21 cellular contexts compared by ENCODE assay signal in the genomic region with DNA sequence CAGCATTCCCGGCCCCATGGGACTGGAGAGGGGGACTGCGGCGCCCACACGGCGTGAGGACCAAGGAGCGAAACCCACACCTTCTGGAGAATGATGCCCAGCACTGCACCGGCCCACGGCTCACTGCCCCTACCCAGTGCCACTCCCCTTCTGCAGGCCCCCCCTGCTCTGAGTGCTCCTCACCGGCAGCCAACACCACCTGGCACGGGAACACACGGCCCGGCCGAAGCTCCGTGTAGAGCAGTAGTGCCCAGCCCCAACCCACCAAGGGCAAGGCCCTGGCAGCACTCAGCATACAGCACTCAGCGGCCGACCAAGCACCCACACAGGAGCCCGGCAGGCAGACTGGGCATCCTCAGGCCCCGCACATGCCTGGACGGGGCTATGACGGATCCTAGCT. TPM values are rescaled to one million over a fixed set of nuclear protein-coding genes. Genes with fewer than 3 reads are reported as not detected.
A peak's percentile ranks its signal among the peaks of the same experiment; 100 is the strongest.
DNase-seq lines count a peak whose midpoint lies in the region; ATAC-seq, FAIRE-seq and TF ChIP-seq lines count a peak whose summit lies in the region.
"Had no signal": no experiment of that assay in that cellular context is flagged by ENCODE, and none has a peak within 500 bp of the region (broad histone marks: within the 10 kb centered on the region; RNA-seq: fewer than 3 reads in every experiment).

No MANE protein-coding gene starts in this region.

- FAIRE-seq in pancreas (lab: Jason Lieb, UNC) = no peak
- FAIRE-seq: GM12891 had no signal

- TF ChIP-seq CTCF in right atrium auricular region (IDR thresholded peaks at IDR 0.05) = no peak
- no peak for TF ChIP-seq CTCF in pancreas (IDR thresholded peaks at IDR 0.05)

- H3K27me3 ChIP-seq in right atrium auricular region = no peaks in the 10 kb centered on the region
- H3K27me3 ChIP-seq in pancreas = no peaks in the 10 kb centered on the region
- H3K27me3 ChIP-seq in MG63 = no peaks in the 10 kb centered on the region
- H3K27me3 ChIP-seq: Peyer's patch, SJSA1 had no signal

- ATAC-seq in Right ventricle myocardium inferior = peak; percentile 88
- peak; percentile 29 to 35 for ATAC-seq in left cardiac atrium
- peak in 3 of 4 donors; percentile 53 to 74 (median 68) for ATAC-seq in pancreas
- ATAC-seq: CD8-positive, alpha-beta T cell had no signal

- intact Hi-C loops in Right ventricle myocardium inferior (cut with DNase I) (no loop called here), left cardiac atrium (cut with DNase I) (no loop called here), pancreas (cut with DNase I) (no loop called here)

- H3K36me3 ChIP-seq in right atrium auricular region = no peaks in the 10 kb centered on the region
- H3K36me3 ChIP-seq in pancreas = no peaks in the 10 kb centered on the region
- no peaks in the 10 kb centered on the region for H3K36me3 ChIP-seq in MG63
- H3K36me3 ChIP-seq: HAP-1, SJSA1 had no signal

- H3K27ac ChIP-seq in right atrium auricular region (no peak overlapping the region), pancreas (no peak overlapping the region)
- H3K27ac ChIP-seq: 22Rv1, GM23248, Peyer's patch, SJSA1 had no signal

- H3K4me3 ChIP-seq in right atrium auricular region (no peak overlapping the region), pancreas (no peak overlapping the region), MG63 (no peak overlapping the region)
- H3K4me3 ChIP-seq: GM23248, HAP-1, Peyer's patch, SJSA1 had no signal

- H3K9me3 ChIP-seq in right atrium auricular region = no peaks in the 10 kb centered on the region
- no peaks in the 10 kb centered on the region for H3K9me3 ChIP-seq in pancreas
- no peaks in the 10 kb centered on the region for H3K9me3 ChIP-seq in MG63
- H3K9me3 ChIP-seq: HAP-1, Peyer's patch, SJSA1 had no signal

- DNase-seq in Right ventricle myocardium inferior (ENCODE audit: missing footprints) = no peak
- DNase-seq in right atrium auricular region (ENCODE audit: low spot score) = no peak
- no peak for DNase-seq in left cardiac atrium
- DNase-seq in pancreas = peak in 4 of 6 donors; percentile 45 to 79 (median 60)
- DNase-seq in T1000 (lab: John Stamatoyannopoulos, UW) = no peak
- DNase-seq in erythroblast (lab: John Stamatoyannopoulos, UW) = no peak
- no peak for DNase-seq in MG63
- DNase-seq in NCI-H2029 (lab: John Stamatoyannopoulos, UW) = no peak
- DNase-seq: ACHN; C1 segment of cervical spinal cord; Calu3; CD8-positive, alpha-beta T cell; DMS153; GM23248; Karpas-422; NCI-H1694; Peyer's patch had no signal

- TF ChIP-seq POLR2A in erythroblast (IDR thresholded peaks at IDR 0.05; ENCODE audit: low read length) = no peak

- 65 to 90% methylated on average over 17 to 20 of the region's 20 CpGs for WGBS in pancreas, 2 donors

- no peaks in the 10 kb centered on the region for H3K4me1 ChIP-seq in right atrium auricular region
- H3K4me1 ChIP-seq in pancreas = peaks cover 0 to 10% (median 0%) of the 10 kb centered on the region in 3 donors
- H3K4me1 ChIP-seq: HAP-1 had no signal

RNA-seq across cellular contexts. Expression of a gene that starts 13.4 kb away (rescaled TPM):
- total RNA-seq in Right ventricle myocardium inferior (48.8 TPM), right atrium auricular region (10 to 100 TPM; 26.9 to 34.9 TPM), left cardiac atrium (10 to 100 TPM; 37.7 to 42.7 TPM), pancreas (10 to 100 TPM in 1 of 6 donors, 1 to 10 TPM in 5; 4.3 to 12.5 (median 6.7) TPM)
- polyA plus RNA-seq in pancreas = 10 to 100 TPM; 20.1 to 44.5 TPM
- total RNA-seq in MG63 (2014; rRNA removed; shearing (Covaris generic); ENCODE audit: low replicate concordance) = 21.3 and 25.1 TPM in 2 replicates

RNA-seq across cellular contexts. Expression of a gene that starts 39.0 kb away (rescaled TPM):
- 19.0 TPM for total RNA-seq in Right ventricle myocardium inferior
- total RNA-seq in right atrium auricular region = 10 to 100 TPM; 16.2 to 17.2 TPM
- 10 to 100 TPM; 18.8 to 20.0 TPM for total RNA-seq in left cardiac atrium
- 10 to 100 TPM; 13.6 to 25.4 (median 19.3) TPM for total RNA-seq in pancreas
- 10 to 100 TPM; 34.5 to 50.2 TPM for polyA plus RNA-seq in pancreas
- 21.0 and 25.0 TPM in 2 replicates for total RNA-seq in MG63 (2014; rRNA removed; shearing (Covaris generic); ENCODE audit: low replicate concordance)

RNA-seq across cellular contexts. Expression of a gene that starts 52.8 kb away (rescaled TPM):
- 69.1 TPM for total RNA-seq in Right ventricle myocardium inferior
- 10 to 100 TPM; 55.0 to 59.7 TPM for total RNA-seq in right atrium auricular region
- total RNA-seq in left cardiac atrium = 10 to 100 TPM; 53.4 to 55.8 TPM
- total RNA-seq in pancreas = 10 to 100 TPM; 36.9 to 63.6 (median 46.2) TPM
- polyA plus RNA-seq in pancreas = 100 to 1,000 TPM in 1 of 2 donors, 10 to 100 TPM in 1; 77.7 to 128 TPM
- total RNA-seq in MG63 (2014; rRNA removed; shearing (Covaris generic); ENCODE audit: low replicate concordance) = 18.6 and 23.1 TPM in 2 replicates

Comparison
In these comparisons a context has a peak if more than half of its experiments do, and no peak if none do; other contexts are left out.
1. ATAC-seq: peak in every context shown above with its lines; median percentile 88 in Right ventricle myocardium inferior; 68 in pancreas; 32 in left cardiac atrium.
2. DNase-seq: peak in pancreas (4 of 6); none in Right ventricle myocardium inferior (single experiment), right atrium auricular region (single experiment), left cardiac atrium (single experiment), T1000 (single experiment), erythroblast (0 of 2), MG63 (single experiment) and NCI-H2029 (single experiment).